In the genomic region with DNA sequence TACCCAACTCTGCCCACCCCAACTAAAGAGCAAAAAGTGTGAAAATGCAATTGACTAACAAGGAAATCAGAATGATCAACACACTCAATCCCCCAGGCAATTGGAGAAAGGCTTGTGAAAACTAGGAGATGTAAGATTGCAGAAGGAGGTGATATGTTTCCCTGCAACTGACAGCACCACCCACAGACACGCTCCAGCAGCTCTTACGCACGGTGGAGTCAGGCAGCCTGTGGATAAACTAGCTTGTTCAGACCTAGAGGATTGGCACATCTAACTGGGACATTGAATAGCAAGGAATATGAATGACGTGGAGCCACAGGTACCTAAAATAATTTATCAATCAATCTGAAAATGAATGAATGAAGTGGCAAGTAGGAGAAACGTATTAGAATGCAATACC, we compare ENCODE assay signal across 17 cellular contexts.
"Had no signal": no experiment of that assay in that cellular context is flagged by ENCODE, and none has a peak within 500 bp of the region (broad histone marks: within the 10 kb centered on the region; RNA-seq: fewer than 3 reads in every experiment).

No MANE protein-coding gene starts in this region.

- H3K4me1 Mint-ChIP-seq: naive thymus-derived CD4-positive, alpha-beta T cell had no signal

- H3K27ac Mint-ChIP-seq: naive thymus-derived CD4-positive, alpha-beta T cell; nephron progenitor cell had no signal

- H3K27ac ChIP-seq: colonic mucosa, heart right ventricle, left ventricle myocardium inferior, lower lobe of right lung, neutrophil, psoas muscle, right atrium auricular region, stomach had no signal

- H3K4me3 Mint-ChIP-seq: naive thymus-derived CD4-positive, alpha-beta T cell; nephron progenitor cell had no signal

- ATAC-seq: heart right ventricle; lower lobe of right lung; naive thymus-derived CD4-positive, alpha-beta T cell; psoas muscle had no signal

- H3K9me3 Mint-ChIP-seq: nephron progenitor cell had no signal

- H3K36me3 Mint-ChIP-seq: naive thymus-derived CD4-positive, alpha-beta T cell had no signal

- DNase-seq: colonic mucosa; dermis blood vessel endothelial cell; foreskin melanocyte; heart right ventricle; left ventricle myocardium inferior; lower lobe of right lung; mesenchymal stem cell; naive thymus-derived CD4-positive, alpha-beta T cell; nephron progenitor cell; psoas muscle; small intestine; stimulated activated CD4-positive, alpha-beta T cell treated with anti-CD3 and anti-CD28 coated beads, Interleukin-12 subunit alpha, Interleukin-12 subunit beta, amount 100 ng/mL, for 4 hours; stimulated activated naive CD4-positive, alpha-beta T cell; stomach; substantia nigra had no signal
